12 cellular contexts compared by ENCODE assay signal in the genomic region with DNA sequence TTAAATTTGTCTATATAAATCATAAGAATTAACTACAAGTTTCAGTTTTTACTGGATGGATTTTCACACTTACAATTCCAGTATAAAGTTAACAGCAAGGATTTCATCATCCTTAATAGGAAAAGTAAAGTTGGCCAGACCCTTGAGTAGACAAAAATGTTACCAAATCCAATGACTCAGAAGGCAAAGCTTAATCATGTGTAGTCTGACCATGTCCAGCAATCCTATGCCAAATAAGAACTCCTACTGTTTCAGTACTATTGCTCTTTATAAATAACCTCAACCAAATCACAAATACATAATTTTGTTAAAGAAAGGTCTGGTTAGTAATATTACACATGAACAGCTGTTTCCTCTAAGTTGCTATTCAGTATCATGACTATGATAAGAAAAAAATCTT. TPM values are rescaled to one million over a fixed set of nuclear protein-coding genes. Genes with fewer than 3 reads are reported as not detected.
DNase-seq lines count a peak whose midpoint lies in the region; ATAC-seq, FAIRE-seq and TF ChIP-seq lines count a peak whose summit lies in the region.
"Had no signal": no experiment of that assay in that cellular context is flagged by ENCODE, and none has a peak within 500 bp of the region (broad histone marks: within the 10 kb centered on the region; RNA-seq: fewer than 3 reads in every experiment).

No MANE protein-coding gene starts in this region.

- H3K27me3 ChIP-seq in pancreas (no peaks in the 10 kb centered on the region), small intestine (ENCODE audit: control insufficient read depth in 2 of 2, insufficient read depth in 2 of 2, low read length in 2 of 2) (no peaks in the 10 kb centered on the region), neural progenitor cell (no peaks in the 10 kb centered on the region)

- H3K36me3 Mint-ChIP-seq in neural progenitor cell: peaks cover 6% of the 10 kb centered on the region

- no peaks in the 10 kb centered on the region for H3K79me2 ChIP-seq in neural progenitor cell (ENCODE audit: low read depth)

- H3K4me3 ChIP-seq in foreskin fibroblast (ENCODE audit: low read depth in 1 of 2, low read length in 2 of 2) (no peak overlapping the region), pancreas (no peak overlapping the region), small intestine (ENCODE audit: low read depth in 1 of 2, low read length in 2 of 2) (no peak overlapping the region), neural progenitor cell (no peak overlapping the region)

- peaks cover 5 to 20% (median 17%) of the 10 kb centered on the region in 3 donors for H3K4me1 ChIP-seq in pancreas
- no peaks in the 10 kb centered on the region for H3K4me1 ChIP-seq in small intestine (ENCODE audit: control insufficient read depth in 2 of 2, insufficient read depth in 1 of 2, low read depth in 1 of 2, low read length in 1 of 2)
- no peaks in the 10 kb centered on the region for H3K4me1 ChIP-seq in neural progenitor cell

- H3K4me2 ChIP-seq in neural progenitor cell: no peak overlapping the region

- no peaks in the 10 kb centered on the region for H3K9me3 ChIP-seq in pancreas
- H3K9me3 ChIP-seq in small intestine (ENCODE audit: control insufficient read depth, low read depth): no peaks in the 10 kb centered on the region
- no peaks in the 10 kb centered on the region for H3K9me3 ChIP-seq in neural progenitor cell (ENCODE audit: low read depth)

- no peak for TF ChIP-seq CTCF in foreskin fibroblast (IDR thresholded peaks at IDR 0.05; ENCODE audit: low read depth, low read length)
- TF ChIP-seq CTCF in pancreas (IDR thresholded peaks at IDR 0.05): no peak
- TF ChIP-seq CTCF in neural progenitor cell (IDR thresholded peaks at IDR 0.05): no peak

- peak; percentile 40 for DNase-seq in Caki2 (ENCODE audit: low read depth)
- peak; percentile 16 for DNase-seq in SK-MEL-5 (ENCODE audit: low read depth, low spot score)
- peak; percentile 82 to 91 for DNase-seq in foreskin fibroblast
- peak in 1 of 6 donors; percentile 10 for DNase-seq in pancreas
- DNase-seq in small intestine: no peak
- DNase-seq in NCI-H2081 treated with DMSO at 0.1 percent for 48 hours (lab: John Stamatoyannopoulos, UW): no peak
- DNase-seq in neural progenitor cell (ENCODE audit: low spot score): no peak
- DNase-seq in HuH-7.5 (ENCODE audit: low spot score): no peak
- DNase-seq: DMS153, NCI-H748 treated with DMSO at 0.1 percent for 48 hours had no signal

- in situ Hi-C loops in Caki2 (cut with HindIII; ENCODE audit: low pct_unique_long_range_greater_than_20kb, low sequenced_read_pairs): no loop called here
- in situ Hi-C loops in SK-MEL-5 (cut with HindIII; ENCODE audit: low pct_unique_long_range_greater_than_20kb, low sequenced_read_pairs): no loop called here

- intact Hi-C loops in pancreas (cut with DNase I): no loop called here

- ATAC-seq in pancreas: peak; percentile 85 to 89 (median 88)

- no peaks in the 10 kb centered on the region for H4K20me1 ChIP-seq in neural progenitor cell (ENCODE audit: low read depth)

- H3K36me3 ChIP-seq in pancreas (no peaks in the 10 kb centered on the region), small intestine (ENCODE audit: control insufficient read depth in 2 of 2, insufficient read depth in 2 of 2, low read length in 2 of 2) (no peaks in the 10 kb centered on the region), neural progenitor cell (no peaks in the 10 kb centered on the region)

- no peaks in the 10 kb centered on the region for H3F3A ChIP-seq in neural progenitor cell (ENCODE audit: low read depth)

- no peak overlapping the region for H3K9ac ChIP-seq in neural progenitor cell

- no peak overlapping the region for H3K27ac Mint-ChIP-seq in neural progenitor cell

- FAIRE-seq in pancreas (lab: Jason Lieb, UNC) (no peak), small intestine (lab: Jason Lieb, UNC) (no peak)
- FAIRE-seq: TTC549 had no signal

- no peaks in the 10 kb centered on the region for H3K4me1 Mint-ChIP-seq in neural progenitor cell
- H3K4me1 Mint-ChIP-seq: neural crest cell had no signal

- no peak overlapping the region for H3K4me3 Mint-ChIP-seq in neural progenitor cell
- H3K4me3 Mint-ChIP-seq: neural crest cell had no signal

- no peak overlapping the region for H2AFZ ChIP-seq in neural progenitor cell (replicated peaks)

- no peaks in the 10 kb centered on the region for H3K9me3 Mint-ChIP-seq in neural progenitor cell

- H3K27me3 Mint-ChIP-seq in neural progenitor cell (ENCODE audit: insufficient read depth, low read depth): peaks cover 1% of the 10 kb centered on the region

- peak overlapping the region in 1 of 4 donors; percentile 5 for H3K27ac ChIP-seq in pancreas
- no peak overlapping the region for H3K27ac ChIP-seq in small intestine (ENCODE audit: low read depth in 1 of 2, low read length in 1 of 2)
- H3K27ac ChIP-seq in neural progenitor cell: no peak overlapping the region

RNA-seq across cellular contexts. Expression of a gene that starts 35.0 kb away (rescaled TPM):
- total RNA-seq in Caki2 (2014; rRNA removed; shearing (Covaris generic); ENCODE audit: low replicate concordance): 119 and 120 TPM in 2 replicates
- total RNA-seq in SK-MEL-5 (2014; rRNA removed; shearing (Covaris generic)): 37.7 and 40.2 TPM in 2 replicates
- polyA plus RNA-seq in SK-MEL-5 (2015; cell fraction: cytosol; rRNA removed): 27.1 and 32.5 TPM in 2 replicates
- polyA plus RNA-seq in SK-MEL-5 (2015; cell fraction: nucleus; rRNA removed): 17.1 and 22.6 TPM in 2 replicates
- total RNA-seq in pancreas (10 to 100 TPM; 13.0 to 44.7 (median 20.3) TPM), neural progenitor cell (ENCODE audit: low replicate concordance) (8.3 and 29.2 TPM in 2 replicates)
- polyA plus RNA-seq in pancreas (10 to 100 TPM; 12.7 to 19.6 TPM), small intestine (10 to 100 TPM; 17.8 to 23.5 (median 19.5) TPM)

Comparison
In these comparisons a context has a peak if more than half of its experiments do, and no peak if none do; other contexts are left out.
1. DNase-seq: peak in Caki2 (single experiment), SK-MEL-5 (single experiment) and foreskin fibroblast (2 of 2); none in small intestine (single experiment), NCI-H2081 treated with DMSO at 0.1 percent for 48 hours (single experiment), neural progenitor cell (single experiment) and HuH-7.5 (single experiment).